1 cellular context compared by ENCODE assay signal in genomic region chr11:119206512-119207299, GRCh38.
TF ChIP-seq lines count a peak whose summit lies in the region.

No MANE protein-coding gene starts in this region.

TF ChIP-seq in WTC11, 78 proteins besides CTCF, POLR2A, EP300 and RAD21 (continued from another document):
- TF ChIP-seq, protein P1, sequence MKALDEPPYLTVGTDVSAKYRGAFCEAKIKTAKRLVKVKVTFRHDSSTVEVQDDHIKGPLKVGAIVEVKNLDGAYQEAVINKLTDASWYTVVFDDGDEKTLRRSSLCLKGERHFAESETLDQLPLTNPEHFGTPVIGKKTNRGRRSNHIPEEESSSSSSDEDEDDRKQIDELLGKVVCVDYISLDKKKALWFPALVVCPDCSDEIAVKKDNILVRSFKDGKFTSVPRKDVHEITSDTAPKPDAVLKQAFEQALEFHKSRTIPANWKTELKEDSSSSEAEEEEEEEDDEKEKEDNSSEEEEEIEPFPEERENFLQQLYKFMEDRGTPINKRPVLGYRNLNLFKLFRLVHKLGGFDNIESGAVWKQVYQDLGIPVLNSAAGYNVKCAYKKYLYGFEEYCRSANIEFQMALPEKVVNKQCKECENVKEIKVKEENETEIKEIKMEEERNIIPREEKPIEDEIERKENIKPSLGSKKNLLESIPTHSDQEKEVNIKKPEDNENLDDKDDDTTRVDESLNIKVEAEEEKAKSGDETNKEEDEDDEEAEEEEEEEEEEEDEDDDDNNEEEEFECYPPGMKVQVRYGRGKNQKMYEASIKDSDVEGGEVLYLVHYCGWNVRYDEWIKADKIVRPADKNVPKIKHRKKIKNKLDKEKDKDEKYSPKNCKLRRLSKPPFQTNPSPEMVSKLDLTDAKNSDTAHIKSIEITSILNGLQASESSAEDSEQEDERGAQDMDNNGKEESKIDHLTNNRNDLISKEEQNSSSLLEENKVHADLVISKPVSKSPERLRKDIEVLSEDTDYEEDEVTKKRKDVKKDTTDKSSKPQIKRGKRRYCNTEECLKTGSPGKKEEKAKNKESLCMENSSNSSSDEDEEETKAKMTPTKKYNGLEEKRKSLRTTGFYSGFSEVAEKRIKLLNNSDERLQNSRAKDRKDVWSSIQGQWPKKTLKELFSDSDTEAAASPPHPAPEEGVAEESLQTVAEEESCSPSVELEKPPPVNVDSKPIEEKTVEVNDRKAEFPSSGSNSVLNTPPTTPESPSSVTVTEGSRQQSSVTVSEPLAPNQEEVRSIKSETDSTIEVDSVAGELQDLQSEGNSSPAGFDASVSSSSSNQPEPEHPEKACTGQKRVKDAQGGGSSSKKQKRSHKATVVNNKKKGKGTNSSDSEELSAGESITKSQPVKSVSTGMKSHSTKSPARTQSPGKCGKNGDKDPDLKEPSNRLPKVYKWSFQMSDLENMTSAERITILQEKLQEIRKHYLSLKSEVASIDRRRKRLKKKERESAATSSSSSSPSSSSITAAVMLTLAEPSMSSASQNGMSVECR (CRISPR knock-in tag; IDR thresholded peaks at IDR 0.05; ENCODE audit: borderline replicate concordance), result 0 out of 2 replicates have a peak, but pooled peaks have one; percentile 18
- TF ChIP-seq GTF2I (CRISPR knock-in tag; conservative IDR thresholded peaks at IDR 0.05), result no peak
- TF ChIP-seq ZNF219 (CRISPR knock-in tag; IDR thresholded peaks at IDR 0.05; ENCODE audit: borderline replicate concordance), result peak; percentile 72; the same call in 1 of the 2 replicates
- TF ChIP-seq NFE2L1 (CRISPR knock-in tag; IDR thresholded peaks at IDR 0.05), result no peak
